1 cellular context compared by ENCODE assay signal in the genomic region with DNA sequence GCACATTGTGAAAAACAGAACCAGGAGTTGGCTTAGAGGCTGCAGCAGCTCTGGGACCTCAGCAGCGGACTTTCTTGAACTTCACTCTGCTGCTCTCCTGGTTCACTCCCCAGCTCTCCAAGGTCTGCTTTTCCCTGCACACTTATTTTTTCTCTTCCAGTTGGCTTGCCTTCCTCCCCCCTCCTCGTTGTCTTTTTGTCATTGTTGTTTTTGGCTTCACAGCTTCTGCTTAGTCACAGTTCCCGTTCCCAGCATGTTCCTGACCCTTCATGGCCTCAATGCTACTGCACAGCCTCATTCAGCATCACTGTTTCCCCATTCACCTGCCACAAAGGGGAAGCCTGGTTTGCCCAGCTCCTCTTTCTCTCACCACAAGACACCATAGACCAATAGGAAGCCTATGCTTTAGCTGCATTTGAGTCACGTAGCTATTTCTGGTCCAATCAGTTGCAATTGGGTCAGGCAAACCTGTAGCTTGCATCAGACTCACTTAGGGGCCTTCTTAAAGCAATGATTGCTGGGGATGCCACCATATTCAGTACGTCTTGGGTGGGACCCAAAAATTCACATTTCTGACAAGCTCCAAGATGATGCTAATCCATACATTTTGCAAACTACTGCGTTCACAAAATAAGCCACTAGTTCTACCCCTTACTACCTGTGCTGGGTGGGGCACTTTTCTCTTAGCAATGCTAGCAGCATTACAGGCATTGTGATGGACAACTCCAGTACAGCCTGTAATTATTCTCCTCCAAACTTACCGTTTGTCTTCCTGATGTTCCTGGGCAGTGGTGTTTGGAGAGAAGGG.
TF ChIP-seq lines count a peak whose summit lies in the region.

No MANE protein-coding gene starts in this region.

TF ChIP-seq in K562, 482 proteins besides CTCF, POLR2A, EP300 and RAD21 (continued from another document):
- TF ChIP-seq VEZF1 (CRISPR knock-in tag; IDR thresholded peaks at IDR 0.05) (peak; percentile 71), BRD9 (IDR thresholded peaks at IDR 0.05; ENCODE audit: low read depth, partially characterized antibody) (peak; percentile 45), CEBPG (CRISPR knock-in tag; IDR thresholded peaks at IDR 0.05) (peak; percentile 61; the same call in 1 of the 2 replicates), CEBPG (tag; conservative IDR thresholded peaks at IDR 0.05 in 1 of 2, IDR thresholded peaks at IDR 0.05 in 1 of 2) (peak in 1 of 2 experiments; percentile 57; a peak in 3 of 4 replicates), ZFP36 (IDR thresholded peaks at IDR 0.05; ENCODE audit: low read depth, low read length, partially characterized antibody) (peak; percentile 12)
- TF ChIP-seq, protein P1, sequence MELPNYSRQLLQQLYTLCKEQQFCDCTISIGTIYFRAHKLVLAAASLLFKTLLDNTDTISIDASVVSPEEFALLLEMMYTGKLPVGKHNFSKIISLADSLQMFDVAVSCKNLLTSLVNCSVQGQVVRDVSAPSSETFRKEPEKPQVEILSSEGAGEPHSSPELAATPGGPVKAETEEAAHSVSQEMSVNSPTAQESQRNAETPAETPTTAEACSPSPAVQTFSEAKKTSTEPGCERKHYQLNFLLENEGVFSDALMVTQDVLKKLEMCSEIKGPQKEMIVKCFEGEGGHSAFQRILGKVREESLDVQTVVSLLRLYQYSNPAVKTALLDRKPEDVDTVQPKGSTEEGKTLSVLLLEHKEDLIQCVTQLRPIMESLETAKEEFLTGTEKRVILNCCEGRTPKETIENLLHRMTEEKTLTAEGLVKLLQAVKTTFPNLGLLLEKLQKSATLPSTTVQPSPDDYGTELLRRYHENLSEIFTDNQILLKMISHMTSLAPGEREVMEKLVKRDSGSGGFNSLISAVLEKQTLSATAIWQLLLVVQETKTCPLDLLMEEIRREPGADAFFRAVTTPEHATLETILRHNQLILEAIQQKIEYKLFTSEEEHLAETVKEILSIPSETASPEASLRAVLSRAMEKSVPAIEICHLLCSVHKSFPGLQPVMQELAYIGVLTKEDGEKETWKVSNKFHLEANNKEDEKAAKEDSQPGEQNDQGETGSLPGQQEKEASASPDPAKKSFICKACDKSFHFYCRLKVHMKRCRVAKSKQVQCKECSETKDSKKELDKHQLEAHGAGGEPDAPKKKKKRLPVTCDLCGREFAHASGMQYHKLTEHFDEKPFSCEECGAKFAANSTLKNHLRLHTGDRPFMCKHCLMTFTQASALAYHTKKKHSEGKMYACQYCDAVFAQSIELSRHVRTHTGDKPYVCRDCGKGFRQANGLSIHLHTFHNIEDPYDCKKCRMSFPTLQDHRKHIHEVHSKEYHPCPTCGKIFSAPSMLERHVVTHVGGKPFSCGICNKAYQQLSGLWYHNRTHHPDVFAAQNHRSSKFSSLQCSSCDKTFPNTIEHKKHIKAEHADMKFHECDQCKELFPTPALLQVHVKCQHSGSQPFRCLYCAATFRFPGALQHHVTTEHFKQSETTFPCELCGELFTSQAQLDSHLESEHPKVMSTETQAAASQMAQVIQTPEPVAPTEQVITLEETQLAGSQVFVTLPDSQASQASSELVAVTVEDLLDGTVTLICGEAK (IDR thresholded peaks at IDR 0.05), result peak; percentile 22; the same call in 1 of the 2 replicates
- TF ChIP-seq, protein P1 (CRISPR knock-in tag; IDR thresholded peaks at IDR 0.05), result no peak
